In genomic region chr10:79190740-79191261, GRCh38 we compare ENCODE assay signal across 2 cellular contexts.
TF ChIP-seq lines count a peak whose summit lies in the region.

No MANE protein-coding gene starts in this region.

TF ChIP-seq in SK-N-SH, 30 proteins besides CTCF, POLR2A, EP300 and RAD21 (continued from another document):
- TF ChIP-seq RCOR1 (IDR thresholded peaks at IDR 0.05; ENCODE audit: low read length) = no peak
- TF ChIP-seq FOXM1 (IDR thresholded peaks at IDR 0.05; ENCODE audit: low read depth) = no peak
TF ChIP-seq in SK-N-SH: peak in this region for 0.

TF ChIP-seq in SK-N-SH treated with all-trans-retinoic acid at 6 μM for 48 hours, 23 proteins besides CTCF, POLR2A, EP300 and RAD21 (continued from another document):
- TF ChIP-seq POU6F1 (CRISPR knock-in tag; IDR thresholded peaks at IDR 0.05; ENCODE audit: borderline replicate concordance, low read depth) (no peak), BACH2 (CRISPR knock-in tag; IDR thresholded peaks at IDR 0.05; ENCODE audit: borderline replicate concordance) (no peak), PATZ1 (CRISPR knock-in tag; IDR thresholded peaks at IDR 0.05; ENCODE audit: borderline replicate concordance) (no peak), TOX (CRISPR knock-in tag; IDR thresholded peaks at IDR 0.05; ENCODE audit: borderline replicate concordance) (no peak), ZNF565 (CRISPR knock-in tag; conservative IDR thresholded peaks at IDR 0.05; ENCODE audit: low read depth) (no peak), CSDC2 (CRISPR knock-in tag; IDR thresholded peaks at IDR 0.05) (no peak), CSRNP3 (CRISPR knock-in tag; IDR thresholded peaks at IDR 0.05) (no peak), ZFP30 (CRISPR knock-in tag; IDR thresholded peaks at IDR 0.05) (no peak)
